23 cellular contexts compared by ENCODE assay signal in the genomic region with DNA sequence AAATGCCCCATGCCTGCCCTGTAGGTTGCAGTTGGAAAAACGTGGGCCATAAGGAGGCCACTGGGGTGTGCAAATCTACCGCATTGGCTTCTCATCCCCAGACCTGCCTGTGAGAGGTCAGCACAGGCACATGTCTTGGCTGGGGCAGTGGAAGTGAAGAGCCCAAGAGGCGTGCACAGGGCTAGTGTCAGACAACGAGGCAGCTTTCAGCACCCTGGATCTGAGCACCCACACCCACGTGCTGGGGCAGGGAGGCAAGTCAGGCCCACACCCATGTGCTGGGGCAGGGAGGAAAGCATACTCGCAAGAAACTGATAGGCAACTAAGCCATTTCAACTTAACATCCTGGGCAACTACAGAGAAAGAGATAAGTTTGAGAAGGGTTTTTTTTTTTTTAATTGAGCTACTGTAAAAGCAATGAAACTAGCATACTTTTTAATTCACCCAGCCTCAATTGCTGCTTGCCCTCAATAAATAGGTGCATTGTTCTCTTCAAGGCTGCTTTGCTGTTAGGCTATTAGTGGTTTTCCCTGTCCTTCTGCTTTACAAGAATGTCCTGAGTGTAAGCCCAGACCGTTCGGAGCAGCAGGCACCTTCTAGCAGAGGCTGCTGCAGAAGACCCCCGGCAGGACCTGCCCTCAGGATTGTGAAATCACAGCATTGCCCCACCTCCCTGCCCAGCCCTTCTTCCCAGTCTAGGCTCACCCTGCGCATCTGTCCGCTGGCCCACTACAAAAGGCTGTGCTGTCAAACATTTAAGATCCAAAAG.
DNase-seq lines count a peak whose midpoint lies in the region; ATAC-seq and TF ChIP-seq lines count a peak whose summit lies in the region.
"Had no signal": no experiment of that assay in that cellular context is flagged by ENCODE, and none has a peak within 500 bp of the region (broad histone marks: within the 10 kb centered on the region; RNA-seq: fewer than 3 reads in every experiment).

No MANE protein-coding gene starts in this region.

- H3K27ac ChIP-seq in right atrium auricular region (peak overlapping the region in 1 of 2 donors; percentile 40), H9 (ENCODE audit: insufficient read length, low read depth, low read length) (no peak overlapping the region)
- H3K27ac ChIP-seq: brain microvascular endothelial cell, epithelial cell of prostate, Peyer's patch, psoas muscle, SJSA1 had no signal

- H4K5ac ChIP-seq in H9 (ENCODE audit: insufficient read length, low read depth, low read length): no peak overlapping the region

- no peak overlapping the region for H2BK12ac ChIP-seq in H9 (ENCODE audit: insufficient read length, low read depth, low read length)

- H3K56ac ChIP-seq in H9 (ENCODE audit: insufficient read length, low read depth, low read length): no peak overlapping the region

- no peaks in the 10 kb centered on the region for H3K23me2 ChIP-seq in H9 (ENCODE audit: insufficient read length, low read depth, low read length, poor library complexity, severe bottlenecking)

- no peak overlapping the region for H2BK20ac ChIP-seq in H9 (ENCODE audit: low read depth, low read length, poor library complexity, severe bottlenecking)

- H2BK5ac ChIP-seq in H9 (ENCODE audit: insufficient read length, low read length): no peak overlapping the region

- peaks cover 0 to 23% of the 10 kb centered on the region in 2 donors for H3K4me1 ChIP-seq in right atrium auricular region
- no peaks in the 10 kb centered on the region for H3K4me1 ChIP-seq in mucosa of descending colon (ENCODE audit: low read depth)
- H3K4me1 ChIP-seq in H9 (ENCODE audit: insufficient read depth, low read length): no peaks in the 10 kb centered on the region
- H3K4me1 ChIP-seq: Peyer's patch, psoas muscle, SJSA1 had no signal

- no peak overlapping the region for H3T11ph ChIP-seq in H9 (ENCODE audit: low read length)

- no peak overlapping the region for H4K91ac ChIP-seq in H9 (ENCODE audit: insufficient read length, low read depth, low read length)

- ATAC-seq in Right ventricle myocardium inferior (peak; percentile 79), mucosa of descending colon (peak; percentile 34), GM21786 (IDR thresholded peaks at IDR 0.05; ENCODE audit: unreplicated experiment) (no peak)

- TF ChIP-seq CTCF in right atrium auricular region (IDR thresholded peaks at IDR 0.05) (no peak), mucosa of descending colon (IDR thresholded peaks at IDR 0.05) (no peak), H9 (conservative IDR thresholded peaks at IDR 0.05) (no peak)

- H3K4me1 Mint-ChIP-seq in H9: no peaks in the 10 kb centered on the region
- H3K4me1 Mint-ChIP-seq: memory B cell had no signal

- no peak for DNase-seq in Right ventricle myocardium inferior (ENCODE audit: missing footprints)
- no peak for DNase-seq in right atrium auricular region (ENCODE audit: low spot score)
- peak; percentile 81 for DNase-seq in cardiac septum (ENCODE audit: low spot score)
- DNase-seq in mucosa of descending colon: no peak
- no peak for DNase-seq in NCI-H2107 treated with DMSO at 0.1 percent for 48 hours (lab: John Stamatoyannopoulos, UW; ENCODE audit: unreplicated experiment)
- no peak for DNase-seq in KG1 (lab: John Stamatoyannopoulos, UW)
- no peak for DNase-seq in H9
- DNase-seq: activated CD4-positive, alpha-beta T cell treated with anti-CD3 and anti-CD28 coated beads, Interleukin-2, amount 50 U/mL, for 48 hours; activated naive CD4-positive, alpha-beta T cell treated with Interleukin-2 at 50 U/mL for 16 hours; brain microvascular endothelial cell; glutamatergic neuron; NCI-H1694 treated with DMSO at 0.1 percent for 48 hours; NCI-H2171 treated with DMSO at 0.1 percent for 48 hours; NCI-H524; nucleus accumbens; Peyer's patch; psoas muscle; stimulated activated CD4-positive, alpha-beta T cell treated with anti-CD3 and anti-CD28 coated beads, Interleukin-2, amount 100 ng/mL, for 48 hours had no signal

- H3K9me3 ChIP-seq in right atrium auricular region (no peaks in the 10 kb centered on the region), mucosa of descending colon (no peaks in the 10 kb centered on the region), H9 (ENCODE audit: control insufficient read depth, low read depth, low read length) (no peaks in the 10 kb centered on the region)
- H3K9me3 ChIP-seq: Peyer's patch, psoas muscle, SJSA1 had no signal

- no peaks in the 10 kb centered on the region for H3K27me3 ChIP-seq in right atrium auricular region
- no peaks in the 10 kb centered on the region for H3K27me3 ChIP-seq in H9 (ENCODE audit: insufficient read depth, low read length)
- H3K27me3 ChIP-seq: brain microvascular endothelial cell, Peyer's patch, SJSA1 had no signal

- no peak overlapping the region for H3K23ac ChIP-seq in H9 (ENCODE audit: insufficient read length, low read depth, low read length)

- peaks cover 0 to 5% of the 10 kb centered on the region in 2 experiments; a peak in 2 of 5 replicates for H3K9me3 Mint-ChIP-seq in H9
- H3K9me3 Mint-ChIP-seq: T-helper 1 cell treated with Interleukin-12 subunit alpha and Interleukin-12 subunit beta and Interleukin-4 antibody, amounts not matched to agents 30 μg/mL and 1 μg/mL, for 36 hours had no signal

- no peak overlapping the region for H3K27ac Mint-ChIP-seq in H9
- H3K27ac Mint-ChIP-seq: memory B cell; T-helper 1 cell treated with Interleukin-12 subunit alpha and Interleukin-12 subunit beta and Interleukin-4 antibody, amounts not matched to agents 30 μg/mL and 1 μg/mL, for 36 hours had no signal

- no peaks in the 10 kb centered on the region for H3K79me2 ChIP-seq in H9 (ENCODE audit: insufficient read depth, low read length)

- no peak overlapping the region for H3K18ac ChIP-seq in H9 (ENCODE audit: insufficient read length, low read depth, low read length)

- H3K36me3 ChIP-seq in right atrium auricular region (no peaks in the 10 kb centered on the region), mucosa of descending colon (ENCODE audit: low read depth) (no peaks in the 10 kb centered on the region)
- H3K36me3 ChIP-seq: brain microvascular endothelial cell, Peyer's patch, SJSA1 had no signal

- no peak overlapping the region for H3K4ac ChIP-seq in H9 (ENCODE audit: low read depth, low read length)

- no CpG with 5 or more reads among the region's 11 CpGs for WGBS in H9 (ENCODE audit: extremely low coverage, insufficient read length, low lambda C conversion rate)

- no peaks in the 10 kb centered on the region for H4K20me1 ChIP-seq in H9 (ENCODE audit: control insufficient read depth, insufficient read depth, insufficient read length)

- no peak overlapping the region for H2AK5ac ChIP-seq in H9 (ENCODE audit: insufficient read length, low read length)

- H3K4me3 Mint-ChIP-seq in H9: no peak overlapping the region
- H3K4me3 Mint-ChIP-seq: memory B cell; T-helper 1 cell treated with Interleukin-12 subunit alpha and Interleukin-12 subunit beta and Interleukin-4 antibody, amounts not matched to agents 30 μg/mL and 1 μg/mL, for 36 hours had no signal

- no peak overlapping the region for H2BK15ac ChIP-seq in H9 (ENCODE audit: low read depth, low read length)

- H3K4me2 ChIP-seq in H9 (ENCODE audit: insufficient read depth, insufficient read length, low read length): no peak overlapping the region

- H3K27me3 Mint-ChIP-seq in H9 (ENCODE audit: low read depth): peaks cover 4% of the 10 kb centered on the region

- H3K4me3 ChIP-seq in right atrium auricular region (no peak overlapping the region), mucosa of descending colon (no peak overlapping the region)
- H3K4me3 ChIP-seq: Peyer's patch, psoas muscle, SJSA1 had no signal

- no peak overlapping the region for H4K8ac ChIP-seq in H9 (replicated peaks; ENCODE audit: insufficient read length, low read depth, low read length)

- no peak overlapping the region; the same call in 1 of the 2 replicates for H3K14ac ChIP-seq in H9 (ENCODE audit: insufficient read depth, low read length)

- no peak overlapping the region for H2AFZ ChIP-seq in H9 (ENCODE audit: low read length)

- no peak overlapping the region for H3K9ac ChIP-seq in H9 (ENCODE audit: extremely low read depth, insufficient read length, low read length)

- no peak overlapping the region for H2BK120ac ChIP-seq in H9 (ENCODE audit: low read depth, low read length, poor library complexity, severe bottlenecking)

- no peaks in the 10 kb centered on the region; a peak in 1 of 7 replicates for H3K36me3 Mint-ChIP-seq in H9 (ENCODE audit: insufficient read depth in 1 of 3, low read depth in 3 of 3)

- H3K79me1 ChIP-seq in H9 (ENCODE audit: insufficient read depth, low read depth, low read length, poor library complexity, severe bottlenecking): no peaks in the 10 kb centered on the region

- intact Hi-C loops in Right ventricle myocardium inferior (cut with DNase I): loop anchor here (5.0 kb wide), 1 partner anchor 68 kb away; no protein-coding TSS in a partner anchor
- intact Hi-C loops in cardiac septum (cut with DNase I): no loop called here
- intact Hi-C loops in mucosa of descending colon (cut with DNase I, micrococcal nuclease): no loop called here
